ENCODE assay signal across 1 cellular context in the genomic region with DNA sequence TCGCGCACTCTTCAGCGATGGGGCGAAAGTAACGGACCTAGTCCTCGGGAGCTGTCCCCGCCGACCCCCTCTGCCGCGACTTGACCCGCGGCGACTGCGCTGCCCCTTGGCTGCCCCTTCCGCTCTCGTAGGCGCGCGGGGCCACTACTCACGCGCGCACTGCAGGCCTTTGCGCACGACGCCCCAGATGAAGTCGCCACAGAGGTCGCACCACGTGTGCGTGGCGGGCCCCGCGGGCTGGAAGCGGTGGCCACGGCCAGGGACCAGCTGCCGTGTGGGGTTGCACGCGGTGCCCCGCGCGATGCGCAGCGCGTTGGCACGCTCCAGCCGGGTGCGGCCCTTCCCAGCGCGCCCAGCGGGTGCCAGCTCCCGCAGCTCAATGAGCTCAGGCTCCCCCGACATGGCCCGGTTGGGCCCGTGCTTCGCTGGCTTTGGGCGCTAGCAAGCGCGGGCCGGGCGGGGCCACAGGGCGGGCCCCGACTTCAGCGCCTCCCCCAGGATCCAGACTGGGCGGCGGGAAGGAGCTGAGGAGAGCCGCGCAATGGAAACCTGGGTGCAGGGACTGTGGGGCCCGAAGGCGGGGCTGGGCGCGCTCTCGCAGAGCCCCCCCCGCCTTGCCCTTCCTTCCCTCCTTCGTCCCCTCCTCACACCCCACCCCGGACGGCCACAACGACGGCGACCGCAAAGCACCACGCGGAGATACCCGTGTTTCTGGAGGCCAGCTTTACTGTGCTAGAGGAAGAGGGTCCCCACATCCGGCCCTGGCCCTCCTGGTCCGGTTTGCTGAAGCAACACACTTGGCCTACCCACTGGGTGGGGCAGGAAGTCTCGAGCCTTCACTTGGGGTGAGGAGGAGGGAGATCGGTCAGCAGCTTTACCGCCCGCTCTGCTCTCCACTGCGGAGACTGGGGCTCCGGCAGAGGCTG.
A peak's percentile ranks its signal among the peaks of the same experiment; 100 is the strongest.
TF ChIP-seq lines count a peak whose summit lies in the region.

A gene with protein sequence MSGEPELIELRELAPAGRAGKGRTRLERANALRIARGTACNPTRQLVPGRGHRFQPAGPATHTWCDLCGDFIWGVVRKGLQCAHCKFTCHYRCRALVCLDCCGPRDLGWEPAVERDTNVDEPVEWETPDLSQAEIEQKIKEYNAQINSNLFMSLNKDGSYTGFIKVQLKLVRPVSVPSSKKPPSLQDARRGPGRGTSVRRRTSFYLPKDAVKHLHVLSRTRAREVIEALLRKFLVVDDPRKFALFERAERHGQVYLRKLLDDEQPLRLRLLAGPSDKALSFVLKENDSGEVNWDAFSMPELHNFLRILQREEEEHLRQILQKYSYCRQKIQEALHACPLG (minus strand): TSS at position 433 of the 926 bp plus-strand sequence. CDS start 31 bp downstream, at position 402.

TF ChIP-seq in K562, 482 proteins besides CTCF, POLR2A, EP300 and RAD21 (continued from another document):
- TF ChIP-seq ATF6 (CRISPR knock-in tag; IDR thresholded peaks at IDR 0.05) (no peak), POLR2G (IDR thresholded peaks at IDR 0.05; ENCODE audit: low read depth, low read length) (peak; percentile 88), THRB (CRISPR knock-in tag; conservative IDR thresholded peaks at IDR 0.05) (no peak), ATF4 (CRISPR knock-in tag; IDR thresholded peaks at IDR 0.05) (no peak), ATF7 (IDR thresholded peaks at IDR 0.05) (0 out of 2 replicates have a peak, but pooled peaks have one; percentile 9), ETV1 (tag; conservative IDR thresholded peaks at IDR 0.05; ENCODE audit: low read depth) (peak; percentile 62), PHF8 (IDR thresholded peaks at IDR 0.05; ENCODE audit: borderline replicate concordance, low read length) (peak; percentile 72; the same call in 1 of the 2 replicates), THAP12 (CRISPR knock-in tag; IDR thresholded peaks at IDR 0.05) (peak; percentile 16; the same call in 1 of the 2 replicates), HMBOX1 (IDR thresholded peaks at IDR 0.05) (no peak), GATA2 (CRISPR knock-in tag; IDR thresholded peaks at IDR 0.05) (no peak), ZBTB26 (CRISPR knock-in tag; IDR thresholded peaks at IDR 0.05) (no peak), KLF6 (CRISPR knock-in tag; IDR thresholded peaks at IDR 0.05; ENCODE audit: borderline replicate concordance) (no peak), ZNF24 (IDR thresholded peaks at IDR 0.05) (no peak)
- TF ChIP-seq, protein P1, sequence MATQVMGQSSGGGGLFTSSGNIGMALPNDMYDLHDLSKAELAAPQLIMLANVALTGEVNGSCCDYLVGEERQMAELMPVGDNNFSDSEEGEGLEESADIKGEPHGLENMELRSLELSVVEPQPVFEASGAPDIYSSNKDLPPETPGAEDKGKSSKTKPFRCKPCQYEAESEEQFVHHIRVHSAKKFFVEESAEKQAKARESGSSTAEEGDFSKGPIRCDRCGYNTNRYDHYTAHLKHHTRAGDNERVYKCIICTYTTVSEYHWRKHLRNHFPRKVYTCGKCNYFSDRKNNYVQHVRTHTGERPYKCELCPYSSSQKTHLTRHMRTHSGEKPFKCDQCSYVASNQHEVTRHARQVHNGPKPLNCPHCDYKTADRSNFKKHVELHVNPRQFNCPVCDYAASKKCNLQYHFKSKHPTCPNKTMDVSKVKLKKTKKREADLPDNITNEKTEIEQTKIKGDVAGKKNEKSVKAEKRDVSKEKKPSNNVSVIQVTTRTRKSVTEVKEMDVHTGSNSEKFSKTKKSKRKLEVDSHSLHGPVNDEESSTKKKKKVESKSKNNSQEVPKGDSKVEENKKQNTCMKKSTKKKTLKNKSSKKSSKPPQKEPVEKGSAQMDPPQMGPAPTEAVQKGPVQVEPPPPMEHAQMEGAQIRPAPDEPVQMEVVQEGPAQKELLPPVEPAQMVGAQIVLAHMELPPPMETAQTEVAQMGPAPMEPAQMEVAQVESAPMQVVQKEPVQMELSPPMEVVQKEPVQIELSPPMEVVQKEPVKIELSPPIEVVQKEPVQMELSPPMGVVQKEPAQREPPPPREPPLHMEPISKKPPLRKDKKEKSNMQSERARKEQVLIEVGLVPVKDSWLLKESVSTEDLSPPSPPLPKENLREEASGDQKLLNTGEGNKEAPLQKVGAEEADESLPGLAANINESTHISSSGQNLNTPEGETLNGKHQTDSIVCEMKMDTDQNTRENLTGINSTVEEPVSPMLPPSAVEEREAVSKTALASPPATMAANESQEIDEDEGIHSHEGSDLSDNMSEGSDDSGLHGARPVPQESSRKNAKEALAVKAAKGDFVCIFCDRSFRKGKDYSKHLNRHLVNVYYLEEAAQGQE (CRISPR knock-in tag; IDR thresholded peaks at IDR 0.05; ENCODE audit: low read depth), result peak; percentile 51; the same call in 1 of the 2 replicates
- TF ChIP-seq, protein P2, sequence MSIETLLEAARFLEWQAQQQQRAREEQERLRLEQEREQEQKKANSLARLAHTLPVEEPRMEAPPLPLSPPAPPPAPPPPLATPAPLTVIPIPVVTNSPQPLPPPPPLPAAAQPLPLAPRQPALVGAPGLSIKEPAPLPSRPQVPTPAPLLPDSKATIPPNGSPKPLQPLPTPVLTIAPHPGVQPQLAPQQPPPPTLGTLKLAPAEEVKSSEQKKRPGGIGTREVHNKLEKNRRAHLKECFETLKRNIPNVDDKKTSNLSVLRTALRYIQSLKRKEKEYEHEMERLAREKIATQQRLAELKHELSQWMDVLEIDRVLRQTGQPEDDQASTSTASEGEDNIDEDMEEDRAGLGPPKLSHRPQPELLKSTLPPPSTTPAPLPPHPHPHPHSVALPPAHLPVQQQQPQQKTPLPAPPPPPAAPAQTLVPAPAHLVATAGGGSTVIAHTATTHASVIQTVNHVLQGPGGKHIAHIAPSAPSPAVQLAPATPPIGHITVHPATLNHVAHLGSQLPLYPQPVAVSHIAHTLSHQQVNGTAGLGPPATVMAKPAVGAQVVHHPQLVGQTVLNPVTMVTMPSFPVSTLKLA (conservative IDR thresholded peaks at IDR 0.05), result peak; percentile 47 to 68; a peak in 2 of 4 replicates
